In the genomic region with DNA sequence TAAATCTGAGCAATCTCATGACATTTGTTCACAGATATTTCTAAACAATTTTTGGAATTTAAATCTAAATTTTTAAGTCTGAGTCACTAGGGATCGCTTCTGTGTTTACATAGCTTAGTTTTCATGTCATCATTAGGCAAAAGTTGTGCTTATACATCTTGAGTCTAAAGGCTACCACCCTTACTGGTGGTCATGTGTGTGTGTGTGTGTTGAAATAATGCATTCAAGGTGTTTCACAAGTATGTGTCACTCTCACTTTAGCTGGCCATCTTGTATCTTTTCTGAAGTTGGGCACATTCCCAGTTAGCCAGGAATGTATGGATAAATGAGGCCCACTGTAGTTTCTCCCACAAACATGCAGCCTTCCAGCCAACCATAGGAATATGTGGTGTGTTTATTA, we compare ENCODE assay signal across 19 cellular contexts.
DNase-seq lines count a peak whose midpoint lies in the region; ATAC-seq and TF ChIP-seq lines count a peak whose summit lies in the region.
"Had no signal": no experiment of that assay in that cellular context is flagged by ENCODE, and none has a peak within 500 bp of the region (broad histone marks: within the 10 kb centered on the region; RNA-seq: fewer than 3 reads in every experiment).

No MANE protein-coding gene starts in this region.

- no peak overlapping the region for H3K4me2 ChIP-seq in trophoblast cell (ENCODE audit: low read length)

- H3K4me1 ChIP-seq in adipocyte (ENCODE audit: control insufficient read depth, insufficient read depth, low read length), result no peaks in the 10 kb centered on the region
- no peaks in the 10 kb centered on the region for H3K4me1 ChIP-seq in trophoblast cell (ENCODE audit: control insufficient read depth in 1 of 2, insufficient read depth in 2 of 2, low read length in 2 of 2)
- H3K4me1 ChIP-seq: Peyer's patch, SJSA1 had no signal

- no peak overlapping the region for H3K23ac ChIP-seq in trophoblast cell (ENCODE audit: low read length)

- no peak overlapping the region for H4K8ac ChIP-seq in trophoblast cell (ENCODE audit: low read depth, low read length)

- H4K91ac ChIP-seq in trophoblast cell (ENCODE audit: low read depth, low read length), result no peak overlapping the region

- no peaks in the 10 kb centered on the region for H3K27me3 ChIP-seq in adipocyte (replicated peaks; ENCODE audit: control insufficient read depth, insufficient read depth, low read length)
- no peaks in the 10 kb centered on the region for H3K27me3 ChIP-seq in trophoblast cell (ENCODE audit: insufficient read depth, low read length)
- H3K27me3 ChIP-seq: Peyer's patch, SJSA1 had no signal

- H3K36me3 ChIP-seq in adipocyte (ENCODE audit: control insufficient read depth, insufficient read depth, low read length, severe bottlenecking) (no peaks in the 10 kb centered on the region), trophoblast cell (ENCODE audit: control insufficient read depth in 1 of 2, insufficient read depth in 2 of 2, low read length in 2 of 2) (no peaks in the 10 kb centered on the region)
- H3K36me3 ChIP-seq: Peyer's patch, SJSA1 had no signal

- no peak overlapping the region for H2BK120ac ChIP-seq in trophoblast cell (ENCODE audit: insufficient read depth, low read length, poor library complexity)

- ATAC-seq in GM18868 (IDR thresholded peaks at IDR 0.05; ENCODE audit: unreplicated experiment) (no peak), HG02571 (IDR thresholded peaks at IDR 0.05; ENCODE audit: unreplicated experiment) (no peak)
- ATAC-seq: Right ventricle myocardium inferior had no signal

- H2BK12ac ChIP-seq in trophoblast cell (ENCODE audit: low read length), result no peak overlapping the region

- H3K4me3 ChIP-seq in adipocyte (ENCODE audit: low read length) (no peak overlapping the region), trophoblast cell (ENCODE audit: low read depth, low read length) (no peak overlapping the region)
- H3K4me3 ChIP-seq: Peyer's patch, SJSA1 had no signal

- no peak overlapping the region for H3K18ac ChIP-seq in trophoblast cell (ENCODE audit: low read length)

- no peak overlapping the region for H2BK5ac ChIP-seq in trophoblast cell (ENCODE audit: low read depth, low read length, poor library complexity)

- H2AFZ ChIP-seq in trophoblast cell (ENCODE audit: insufficient read depth, low read length, poor library complexity), result no peak overlapping the region

- no peak overlapping the region for H2AK5ac ChIP-seq in trophoblast cell (ENCODE audit: low read length)

- DNase-seq in HT1080 (ENCODE audit: low read depth) (peak; percentile 27), adipocyte (ENCODE audit: low read depth) (peak; percentile 0), fibroblast of gingiva (ENCODE audit: low read depth) (peak; percentile 53), trophoblast cell (peak; percentile 5 to 79), erythroblast (lab: John Stamatoyannopoulos, UW) (no peak)
- DNase-seq: CD4-positive, CD25-positive, alpha-beta regulatory T cell; H9; HFFc6; KG1; NCI-H1105; NCI-H2029 treated with DMSO at 0.1 percent for 48 hours; NCI-H226; NCI-H524; NCI-H82; Peyer's patch had no signal

- H3K4ac ChIP-seq in trophoblast cell (ENCODE audit: low read depth, low read length), result no peak overlapping the region

- TF ChIP-seq POLR2A in erythroblast (IDR thresholded peaks at IDR 0.05; ENCODE audit: low read length), result no peak

- no peaks in the 10 kb centered on the region for H3K79me1 ChIP-seq in trophoblast cell (ENCODE audit: low read length)

- no peak overlapping the region for H4K12ac ChIP-seq in trophoblast cell (ENCODE audit: low read depth, low read length)

- H3K27ac ChIP-seq in trophoblast cell (ENCODE audit: low read depth, low read length), result no peak overlapping the region
- H3K27ac ChIP-seq: Peyer's patch, SJSA1 had no signal

- H3K9ac ChIP-seq in adipocyte (ENCODE audit: low read length) (no peak overlapping the region), trophoblast cell (ENCODE audit: low read length) (no peak overlapping the region)

- WGBS in trophoblast cell (ENCODE audit: extremely low coverage, insufficient coverage, insufficient read length), result no CpG with 5 or more reads among the region's 1 CpG

- no peaks in the 10 kb centered on the region for H3K79me2 ChIP-seq in trophoblast cell (ENCODE audit: control insufficient read depth, insufficient read depth, low read length, poor library complexity)

- H3K9me3 ChIP-seq in adipocyte (ENCODE audit: control insufficient read depth, low read length) (peaks cover 6% of the 10 kb centered on the region), trophoblast cell (ENCODE audit: insufficient read depth, low read depth, low read length) (no peaks in the 10 kb centered on the region)
- H3K9me3 ChIP-seq: Peyer's patch had no signal

- H3K14ac ChIP-seq in trophoblast cell (ENCODE audit: low read length), result no peak overlapping the region

Comparison
In these comparisons a context has a peak if more than half of its experiments do, and no peak if none do; other contexts are left out.
1. DNase-seq: peak in HT1080 (single experiment), adipocyte (single experiment), fibroblast of gingiva (single experiment) and trophoblast cell (2 of 2); none in erythroblast (0 of 2).